19 cellular contexts compared by ENCODE assay signal in the genomic region with DNA sequence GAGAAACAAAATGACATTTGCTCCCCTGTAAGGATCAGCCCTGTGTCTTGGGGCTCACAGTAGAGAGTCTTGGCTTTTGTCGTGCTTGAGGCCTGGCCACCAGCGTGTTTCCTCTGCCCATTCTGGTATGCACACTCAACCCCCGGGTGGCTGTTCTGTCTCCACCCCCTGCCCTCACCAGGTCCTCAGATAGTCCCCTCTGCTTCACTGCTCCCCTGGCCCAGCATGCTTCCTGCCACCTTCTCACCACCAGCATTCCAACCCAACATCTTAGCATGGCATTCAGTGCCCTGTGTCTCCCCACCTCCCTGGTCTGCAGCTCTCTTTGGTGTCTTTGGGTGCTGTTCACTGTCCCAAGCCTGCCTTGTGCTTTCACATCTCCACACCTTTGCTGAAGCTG. TPM values are rescaled to one million over a fixed set of nuclear protein-coding genes. Genes with fewer than 3 reads are reported as not detected.
DNase-seq lines count a peak whose midpoint lies in the region; ATAC-seq and TF ChIP-seq lines count a peak whose summit lies in the region.
"Had no signal": no experiment of that assay in that cellular context is flagged by ENCODE, and none has a peak within 500 bp of the region (broad histone marks: within the 10 kb centered on the region; RNA-seq: fewer than 3 reads in every experiment).

No MANE protein-coding gene starts in this region.

- H3K27me3 Mint-ChIP-seq in CD8-positive, alpha-beta memory T cell, result no peaks in the 10 kb centered on the region
- H3K27me3 Mint-ChIP-seq in T-helper 17 cell, result no peaks in the 10 kb centered on the region
- peaks cover 13% of the 10 kb centered on the region for H3K27me3 Mint-ChIP-seq in glutamatergic neuron (ENCODE audit: unreplicated experiment)
- no peaks in the 10 kb centered on the region for H3K27me3 Mint-ChIP-seq in progenitor cell of endocrine pancreas
- H3K27me3 Mint-ChIP-seq in endodermal cell (ENCODE audit: insufficient read depth), result no peaks in the 10 kb centered on the region
- H3K27me3 Mint-ChIP-seq: stimulated activated naive B cell treated with anti-CD40 and anti-IgM and Interleukin-4, amounts not matched to agents 10 μg/mL and 1 μg/mL and 100 μg/mL, for 72 hours had no signal

- peaks cover 0 to 32% (median 3%) of the 10 kb centered on the region in 3 donors for H3K36me3 Mint-ChIP-seq in CD8-positive, alpha-beta memory T cell
- H3K36me3 Mint-ChIP-seq in T-helper 17 cell (ENCODE audit: low read depth) (peaks cover 3% of the 10 kb centered on the region), glutamatergic neuron (ENCODE audit: unreplicated experiment) (peaks cover 8% of the 10 kb centered on the region), progenitor cell of endocrine pancreas (ENCODE audit: insufficient read depth) (peaks cover 9% of the 10 kb centered on the region), endodermal cell (ENCODE audit: low read depth) (peaks cover 9% of the 10 kb centered on the region)

- H3K9me3 ChIP-seq in CD8-positive, alpha-beta memory T cell (ENCODE audit: low read length), result no peaks in the 10 kb centered on the region
- H3K9me3 ChIP-seq in T-helper 17 cell (ENCODE audit: control insufficient read depth, low read length, poor library complexity, severe bottlenecking), result no peaks in the 10 kb centered on the region
- H3K9me3 ChIP-seq in endodermal cell (ENCODE audit: control insufficient read depth, low read length), result no peaks in the 10 kb centered on the region
- H3K9me3 ChIP-seq: left lung, pancreas, right lobe of liver, thoracic aorta had no signal

- H3K27me3 ChIP-seq in CD8-positive, alpha-beta memory T cell (ENCODE audit: insufficient read depth, low read length, poor library complexity, severe bottlenecking), result no peaks in the 10 kb centered on the region
- H3K27me3 ChIP-seq in endodermal cell (ENCODE audit: control insufficient read depth, insufficient read depth, low read length, poor library complexity, severe bottlenecking), result no peaks in the 10 kb centered on the region
- H3K27me3 ChIP-seq: left lung, pancreas, right lobe of liver had no signal

- peaks cover 35 to 45% (median 36%) of the 10 kb centered on the region in 3 donors for H3K4me1 Mint-ChIP-seq in CD8-positive, alpha-beta memory T cell
- peaks cover 37% of the 10 kb centered on the region for H3K4me1 Mint-ChIP-seq in T-helper 17 cell
- peaks cover 44% of the 10 kb centered on the region for H3K4me1 Mint-ChIP-seq in glutamatergic neuron (ENCODE audit: low read depth, unreplicated experiment)
- H3K4me1 Mint-ChIP-seq in progenitor cell of endocrine pancreas (ENCODE audit: low read depth), result peaks cover 8% of the 10 kb centered on the region
- peaks cover 13% of the 10 kb centered on the region for H3K4me1 Mint-ChIP-seq in endodermal cell

- peak overlapping the region; percentile 78 to 95 (median 92) for H3K27ac Mint-ChIP-seq in CD8-positive, alpha-beta memory T cell
- H3K27ac Mint-ChIP-seq in T-helper 17 cell (peak overlapping the region; percentile 95), glutamatergic neuron (ENCODE audit: unreplicated experiment) (peak overlapping the region; percentile 5), progenitor cell of endocrine pancreas (peak overlapping the region; percentile 76), endodermal cell (no peak overlapping the region)

- POLR2A ChIA-PET in CD8-positive, alpha-beta memory T cell (lab: Charles Lee), result no interaction called here

- 86 to 93% methylated on average over 3 of the region's 3 CpGs for WGBS in endodermal cell (ENCODE audit: insufficient coverage in 1 of 2, insufficient read length in 1 of 2), 2 experiments

- no peak for ATAC-seq in T-helper 17 cell
- no peak for ATAC-seq in GM21723 (IDR thresholded peaks at IDR 0.05; ENCODE audit: unreplicated experiment)
- ATAC-seq: left lung; pancreas; stimulated activated naive B cell treated with anti-CD40 and anti-IgM and Interleukin-4, amounts not matched to agents 10 μg/mL and 1 μg/mL and 100 μg/mL, for 72 hours had no signal

- peaks cover 24% of the 10 kb centered on the region for H3K4me1 ChIP-seq in CD8-positive, alpha-beta memory T cell (ENCODE audit: insufficient read depth, low read length)
- H3K4me1 ChIP-seq in endodermal cell (ENCODE audit: control insufficient read depth, insufficient read depth, low read length), result no peaks in the 10 kb centered on the region
- H3K4me1 ChIP-seq: pancreas, right lobe of liver had no signal

- TF ChIP-seq CTCF in glutamatergic neuron (IDR thresholded peaks at IDR 0.05; ENCODE audit: partially characterized antibody, unreplicated experiment) (no peak), progenitor cell of endocrine pancreas (IDR thresholded peaks at IDR 0.05; ENCODE audit: unreplicated experiment) (no peak), endodermal cell (conservative IDR thresholded peaks at IDR 0.05) (no peak)

- H3K4me3 ChIP-seq in CD8-positive, alpha-beta memory T cell (ENCODE audit: low read length), result no peak overlapping the region
- no peak overlapping the region for H3K4me3 ChIP-seq in endodermal cell (ENCODE audit: low read length)
- H3K4me3 ChIP-seq: left lung, pancreas, right lobe of liver, thoracic aorta had no signal

- H3K27ac ChIP-seq in CD8-positive, alpha-beta memory T cell (ENCODE audit: low read depth, low read length), result no peak overlapping the region
- no peak overlapping the region for H3K27ac ChIP-seq in endodermal cell (ENCODE audit: low read depth, low read length)
- H3K27ac ChIP-seq: left lung, pancreas, right lobe of liver had no signal

- H3K4me3 Mint-ChIP-seq in CD8-positive, alpha-beta memory T cell, result peak overlapping the region in 2 of 7 donors; percentile 46 to 63
- H3K4me3 Mint-ChIP-seq in T-helper 17 cell (no peak overlapping the region), glutamatergic neuron (ENCODE audit: unreplicated experiment) (peak overlapping the region; percentile 13), progenitor cell of endocrine pancreas (ENCODE audit: low read depth) (no peak overlapping the region), endodermal cell (no peak overlapping the region)
- H3K4me3 Mint-ChIP-seq: stimulated activated naive B cell treated with anti-CD40 and anti-IgM and Interleukin-4, amounts not matched to agents 10 μg/mL and 1 μg/mL and 100 μg/mL, for 72 hours had no signal

- no peak overlapping the region for H3K9ac ChIP-seq in endodermal cell (ENCODE audit: extremely low read depth, low read length, poor library complexity, severe bottlenecking)

- CTCF ChIA-PET in CD8-positive, alpha-beta memory T cell (lab: Charles Lee), result no interaction called here

- H3K36me3 ChIP-seq in CD8-positive, alpha-beta memory T cell (ENCODE audit: insufficient read depth, low read length), result no peaks in the 10 kb centered on the region
- H3K36me3 ChIP-seq in endodermal cell (ENCODE audit: control insufficient read depth, insufficient read depth, low read length), result peaks cover 25% of the 10 kb centered on the region

- H3K9me3 Mint-ChIP-seq in CD8-positive, alpha-beta memory T cell, result no peaks in the 10 kb centered on the region
- H3K9me3 Mint-ChIP-seq in glutamatergic neuron (ENCODE audit: unreplicated experiment) (peaks cover 24% of the 10 kb centered on the region), progenitor cell of endocrine pancreas (ENCODE audit: low read depth) (no peaks in the 10 kb centered on the region), endodermal cell (no peaks in the 10 kb centered on the region)
- H3K9me3 Mint-ChIP-seq: stimulated activated naive B cell treated with anti-CD40 and anti-IgM and Interleukin-4, amounts not matched to agents 10 μg/mL and 1 μg/mL and 100 μg/mL, for 72 hours had no signal

- no peak for DNase-seq in CD8-positive, alpha-beta memory T cell
- DNase-seq in T-helper 17 cell, result no peak
- no peak for DNase-seq in glutamatergic neuron
- DNase-seq in progenitor cell of endocrine pancreas (ENCODE audit: low spot score, unreplicated experiment), result no peak
- DNase-seq in endodermal cell, result no peak
- DNase-seq in NCI-H128 (lab: John Stamatoyannopoulos, UW; ENCODE audit: unreplicated experiment), result no peak
- DNase-seq: activated CD8-positive, alpha-beta memory T cell treated with anti-CD3 and anti-CD28 coated beads for 24 hours; activated gamma-delta T cell; Calu3; H7; left lung; NCI-H1436 treated with DMSO at 0.1 percent for 48 hours; NCI-H82; stimulated activated naive B cell treated with anti-CD40 and anti-IgM and Interleukin-4, amounts not matched to agents 10 μg/mL and 1 μg/mL and 100 μg/mL, for 72 hours had no signal

RNA-seq across cellular contexts. Expression of a gene that starts 16.2 kb away (rescaled TPM):
- 1 to 10 TPM; 8.5 to 9.9 TPM for total RNA-seq in CD8-positive, alpha-beta memory T cell
- polyA plus RNA-seq in CD8-positive, alpha-beta memory T cell, result 26.4 TPM
- total RNA-seq in T-helper 17 cell (10 to 100 TPM; 21.3 to 25.2 TPM), glutamatergic neuron (ENCODE audit: unreplicated experiment) (69.8 TPM), progenitor cell of endocrine pancreas (72.0 and 79.3 TPM in 2 replicates), endodermal cell (10 to 100 TPM; 27.4 to 41.5 TPM)
- 49.5 TPM for polyA plus RNA-seq in endodermal cell (2013, experiment 1 of 2)
- 48.8 TPM for polyA plus RNA-seq in endodermal cell (2013, experiment 2 of 2)

RNA-seq across cellular contexts. Expression of a gene that starts 48.4 kb away (rescaled TPM):
- not detected for total RNA-seq in CD8-positive, alpha-beta memory T cell
- polyA plus RNA-seq in CD8-positive, alpha-beta memory T cell, result not detected
- total RNA-seq in T-helper 17 cell, result under 1 TPM in 1 of 2 donors, not detected in 1; 0.37 TPM
- total RNA-seq in glutamatergic neuron (ENCODE audit: unreplicated experiment), result 0.71 TPM
- total RNA-seq in progenitor cell of endocrine pancreas, result 0.29 and 0.40 TPM in 2 replicates
- not detected for total RNA-seq in endodermal cell
- not detected for polyA plus RNA-seq in endodermal cell (2013, experiment 1 of 2)
- polyA plus RNA-seq in endodermal cell (2013, experiment 2 of 2), result not detected
- total RNA-seq: Calu3; H7; left lung; pancreas; right lobe of liver; T-helper 2 cell treated with Interferon-gamma antibody and Interleukin-4, amounts not matched to agents 100 ng/mL and 5 ng/mL, for 36 hours had no signal
